Comparison of ENCODE assay signal across 15 cellular contexts in the genomic region with DNA sequence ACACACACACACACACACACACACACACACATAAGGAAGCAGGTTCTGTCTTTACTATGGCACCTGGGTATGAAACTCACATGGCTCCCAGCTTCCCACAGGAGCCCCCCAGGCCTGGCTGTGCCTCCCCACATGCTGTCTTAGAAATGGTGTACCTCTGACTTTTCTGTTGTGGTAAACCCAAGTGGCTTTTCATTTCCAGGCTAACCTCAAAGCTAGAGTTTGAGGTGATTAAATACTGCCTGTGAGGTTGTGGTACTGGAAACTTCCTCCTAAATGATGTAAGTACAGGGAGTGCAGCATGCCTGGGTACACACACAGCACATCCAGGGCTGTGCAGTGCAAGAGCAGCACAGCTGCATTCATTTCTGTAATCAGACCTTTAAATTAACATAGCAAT. TPM values are rescaled to one million over a fixed set of nuclear protein-coding genes. Genes with fewer than 3 reads are reported as not detected.
DNase-seq lines count a peak whose midpoint lies in the region; ATAC-seq, FAIRE-seq and TF ChIP-seq lines count a peak whose summit lies in the region.
"Had no signal": no experiment of that assay in that cellular context is flagged by ENCODE, and none has a peak within 500 bp of the region (broad histone marks: within the 10 kb centered on the region; RNA-seq: fewer than 3 reads in every experiment).

No MANE protein-coding gene starts in this region.

- POLR2A ChIA-PET in MCF 10A (lab: Yijun Ruan, JAX): interaction anchor here (1.4 kb wide), 1 partner anchor 16 kb away, joined by 3 read pairs; no protein-coding TSS in a partner anchor

- H4K20me1 ChIP-seq in mammary epithelial cell (ENCODE audit: insufficient read depth, low read length) (no peaks in the 10 kb centered on the region), H9 (ENCODE audit: control insufficient read depth, insufficient read depth, insufficient read length) (no peaks in the 10 kb centered on the region), neural progenitor cell (ENCODE audit: low read depth) (no peaks in the 10 kb centered on the region)

- H2BK5ac ChIP-seq in H9 (ENCODE audit: insufficient read length, low read length): no peak overlapping the region

- CTCF ChIA-PET in mammary epithelial cell (lab: Charles Lee; ENCODE audit: low non-redundant PET): no interaction called here
- CTCF ChIA-PET in MCF 10A (lab: Yijun Ruan, JAX): interaction anchor here (0.9 to 1.4 kb wide), 3 partner anchors 9 to 181 kb away, joined by 3 to 4 read pairs (median 3); no protein-coding TSS in a partner anchor

- no peak for TF ChIP-seq CTCF in mammary epithelial cell (conservative IDR thresholded peaks at IDR 0.05 in 1 of 2, IDR thresholded peaks at IDR 0.05 in 1 of 2; ENCODE audit: extremely low read depth in 1 of 2, insufficient read depth in 1 of 2, low read depth in 1 of 2, low read length in 2 of 2)
- TF ChIP-seq CTCF in MCF 10A (IDR thresholded peaks at IDR 0.05; ENCODE audit: unreplicated experiment): no peak
- no peak for TF ChIP-seq CTCF in astrocyte of the cerebellum (IDR thresholded peaks at IDR 0.05; ENCODE audit: low read depth, low read length, missing control alignments)
- TF ChIP-seq CTCF in H9 (conservative IDR thresholded peaks at IDR 0.05): no peak
- no peak for TF ChIP-seq CTCF in neural progenitor cell (IDR thresholded peaks at IDR 0.05)

- no peak overlapping the region for H4K5ac ChIP-seq in H9 (ENCODE audit: insufficient read length, low read depth, low read length)

- H3K23ac ChIP-seq in H9 (ENCODE audit: insufficient read length, low read depth, low read length): no peak overlapping the region

- H3K79me1 ChIP-seq in H9 (ENCODE audit: insufficient read depth, low read depth, low read length, poor library complexity, severe bottlenecking): no peaks in the 10 kb centered on the region

- H3K27me3 ChIP-seq in mammary epithelial cell (ENCODE audit: insufficient read depth, low read length): no peaks in the 10 kb centered on the region
- H3K27me3 ChIP-seq in H9 (ENCODE audit: insufficient read depth, low read length): no peaks in the 10 kb centered on the region
- H3K27me3 ChIP-seq in small intestine (ENCODE audit: control insufficient read depth in 2 of 2, insufficient read depth in 2 of 2, low read length in 2 of 2): no peaks in the 10 kb centered on the region
- no peaks in the 10 kb centered on the region for H3K27me3 ChIP-seq in neural progenitor cell
- H3K27me3 ChIP-seq: BE2C had no signal

- H3K79me2 ChIP-seq in mammary epithelial cell (ENCODE audit: insufficient read depth, low read length) (no peaks in the 10 kb centered on the region), H9 (ENCODE audit: insufficient read depth, low read length) (no peaks in the 10 kb centered on the region), neural progenitor cell (ENCODE audit: low read depth) (no peaks in the 10 kb centered on the region)

- H3F3A ChIP-seq in neural progenitor cell (ENCODE audit: low read depth): no peaks in the 10 kb centered on the region

- H4K91ac ChIP-seq in H9 (ENCODE audit: insufficient read length, low read depth, low read length): no peak overlapping the region

- no peaks in the 10 kb centered on the region for H3K36me3 ChIP-seq in mammary epithelial cell (ENCODE audit: insufficient read depth, low read length)
- no peaks in the 10 kb centered on the region for H3K36me3 ChIP-seq in small intestine (ENCODE audit: control insufficient read depth in 2 of 2, insufficient read depth in 2 of 2, low read length in 2 of 2)
- H3K36me3 ChIP-seq in neural progenitor cell: no peaks in the 10 kb centered on the region
- H3K36me3 ChIP-seq: BE2C had no signal

- no peaks in the 10 kb centered on the region for H3K23me2 ChIP-seq in H9 (ENCODE audit: insufficient read length, low read depth, low read length, poor library complexity, severe bottlenecking)

- H2AFZ ChIP-seq in mammary epithelial cell (ENCODE audit: low read depth, low read length): no peak overlapping the region
- H2AFZ ChIP-seq in H9 (ENCODE audit: low read length): no peak overlapping the region
- H2AFZ ChIP-seq in neural progenitor cell (replicated peaks): no peak overlapping the region

- dilution Hi-C loops in mammary epithelial cell (cut with HindIII; ENCODE audit: low sequenced_read_pairs): no loop called here

- no peak overlapping the region for H3K27ac ChIP-seq in mammary epithelial cell (ENCODE audit: insufficient read depth, low read depth, low read length)
- no peak overlapping the region for H3K27ac ChIP-seq in H9 (ENCODE audit: insufficient read length, low read depth, low read length)
- no peak overlapping the region for H3K27ac ChIP-seq in small intestine (ENCODE audit: low read depth in 1 of 2, low read length in 1 of 2)
- H3K27ac ChIP-seq in neural progenitor cell: no peak overlapping the region
- H3K27ac ChIP-seq: VCaP had no signal

- ATAC-seq in stimulated activated naive CD8-positive, alpha-beta T cell treated with anti-CD3 and anti-CD28 coated beads, Interleukin-15, Interleukin-2, amounts not matched to agents 100 U/mL and 50 U/mL, for 24 hours: peak; percentile 86
- ATAC-seq: Right ventricle myocardium inferior had no signal

- no peaks in the 10 kb centered on the region for H3K27me3 Mint-ChIP-seq in MCF 10A (ENCODE audit: insufficient read depth, unreplicated experiment)
- H3K27me3 Mint-ChIP-seq in H9 (ENCODE audit: low read depth): no peaks in the 10 kb centered on the region
- H3K27me3 Mint-ChIP-seq in neural progenitor cell (ENCODE audit: insufficient read depth, low read depth): peaks cover 4% of the 10 kb centered on the region
- H3K27me3 Mint-ChIP-seq: activated naive CD4-positive, alpha-beta T cell treated with anti-CD3 and anti-CD28 coated beads, Interleukin-2, amount 50 U/mL, for 24 hours had no signal

- no peak overlapping the region for H2BK12ac ChIP-seq in H9 (ENCODE audit: insufficient read length, low read depth, low read length)

- no peaks in the 10 kb centered on the region for H3K9me3 Mint-ChIP-seq in MCF 10A (ENCODE audit: unreplicated experiment)
- H3K9me3 Mint-ChIP-seq in H9: no peaks in the 10 kb centered on the region; a peak in 1 of 5 replicates
- H3K9me3 Mint-ChIP-seq in neural progenitor cell: no peaks in the 10 kb centered on the region
- H3K9me3 Mint-ChIP-seq: activated naive CD4-positive, alpha-beta T cell treated with anti-CD3 and anti-CD28 coated beads, Interleukin-2, amount 50 U/mL, for 24 hours; neural crest cell had no signal

- BruUV-seq in mammary epithelial cell (replicated peaks; lab: Mats Ljungman, UMichigan): no TSS peak
- no TSS peak for BruUV-seq in MCF 10A (replicated peaks; lab: Mats Ljungman, UMichigan)

- H3K4me3 Mint-ChIP-seq in MCF 10A (ENCODE audit: unreplicated experiment) (no peak overlapping the region), H9 (no peak overlapping the region), neural progenitor cell (no peak overlapping the region)
- H3K4me3 Mint-ChIP-seq: activated naive CD4-positive, alpha-beta T cell treated with anti-CD3 and anti-CD28 coated beads, Interleukin-2, amount 50 U/mL, for 24 hours; neural crest cell had no signal

- H3K18ac ChIP-seq in H9 (ENCODE audit: insufficient read length, low read depth, low read length): no peak overlapping the region

- H3K4me2 ChIP-seq in mammary epithelial cell (ENCODE audit: insufficient read depth, low read depth, low read length) (no peak overlapping the region), H9 (ENCODE audit: insufficient read depth, insufficient read length, low read length) (no peak overlapping the region), neural progenitor cell (no peak overlapping the region)

- H2BK120ac ChIP-seq in H9 (ENCODE audit: low read depth, low read length, poor library complexity, severe bottlenecking): no peak overlapping the region

- H3T11ph ChIP-seq in H9 (ENCODE audit: low read length): no peak overlapping the region

- H3K27ac Mint-ChIP-seq in MCF 10A (ENCODE audit: low read depth, unreplicated experiment) (no peak overlapping the region), H9 (no peak overlapping the region), neural progenitor cell (no peak overlapping the region)
- H3K27ac Mint-ChIP-seq: activated naive CD4-positive, alpha-beta T cell treated with anti-CD3 and anti-CD28 coated beads, Interleukin-2, amount 50 U/mL, for 24 hours had no signal

- FAIRE-seq in small intestine (lab: Jason Lieb, UNC): no peak
- FAIRE-seq: frontal cortex had no signal

- H2AK5ac ChIP-seq in H9 (ENCODE audit: insufficient read length, low read length): no peak overlapping the region

- no peak overlapping the region for H3K56ac ChIP-seq in H9 (ENCODE audit: insufficient read length, low read depth, low read length)

- DNase-seq in mammary epithelial cell (peak; percentile 52), MCF 10A (ENCODE audit: unreplicated experiment) (no peak), MV-4-11 (lab: John Stamatoyannopoulos, UW) (peak; percentile 87), astrocyte of the cerebellum (ENCODE audit: low read depth) (peak; percentile 60), H9 (no peak), small intestine (no peak), neural progenitor cell (ENCODE audit: low spot score) (no peak)
- peak; percentile 37 for DNase-seq in stimulated activated naive CD8-positive, alpha-beta T cell treated with anti-CD3 and anti-CD28 coated beads, Interleukin-15, Interleukin-2, amounts not matched to agents 100 U/mL and 50 U/mL, for 24 hours
- DNase-seq: BE2C, NCI-H226 had no signal

- H3K36me3 Mint-ChIP-seq in MCF 10A (ENCODE audit: insufficient read depth, unreplicated experiment): no peaks in the 10 kb centered on the region
- H3K36me3 Mint-ChIP-seq in H9 (ENCODE audit: insufficient read depth in 1 of 3, low read depth in 3 of 3): no peaks in the 10 kb centered on the region; a peak in 1 of 7 replicates
- no peaks in the 10 kb centered on the region for H3K36me3 Mint-ChIP-seq in neural progenitor cell

- no peak overlapping the region for H3K4ac ChIP-seq in H9 (ENCODE audit: low read depth, low read length)

- no peak overlapping the region for H3K14ac ChIP-seq in H9 (ENCODE audit: insufficient read depth, low read length)

- no peak overlapping the region for H3K4me3 ChIP-seq in mammary epithelial cell (replicated peaks in 1 of 3; ENCODE audit: insufficient read depth in 1 of 3, low read depth in 2 of 3, low read length in 3 of 3)
- H3K4me3 ChIP-seq in astrocyte of the cerebellum (ENCODE audit: low read depth, low read length): no peak overlapping the region
- no peak overlapping the region for H3K4me3 ChIP-seq in small intestine (ENCODE audit: low read depth in 1 of 2, low read length in 2 of 2)
- no peak overlapping the region for H3K4me3 ChIP-seq in neural progenitor cell

- H4K8ac ChIP-seq in H9 (replicated peaks; ENCODE audit: insufficient read length, low read depth, low read length): no peak overlapping the region

- H3K9ac ChIP-seq in mammary epithelial cell (ENCODE audit: insufficient read depth, low read length): no peak overlapping the region
- H3K9ac ChIP-seq in H9 (ENCODE audit: extremely low read depth, insufficient read length, low read length): no peak overlapping the region
- H3K9ac ChIP-seq in neural progenitor cell: no peak overlapping the region

- H3K4me1 ChIP-seq in mammary epithelial cell (ENCODE audit: insufficient read depth, low read length) (peaks cover 24% of the 10 kb centered on the region), H9 (ENCODE audit: insufficient read depth, low read length) (0 out of 2 replicates have a peak, but pooled peaks cover 3% of the 10 kb centered on the region), small intestine (ENCODE audit: control insufficient read depth in 2 of 2, insufficient read depth in 1 of 2, low read depth in 1 of 2, low read length in 1 of 2) (no peaks in the 10 kb centered on the region), neural progenitor cell (peaks cover 14% of the 10 kb centered on the region)
- H3K4me1 ChIP-seq: BE2C had no signal

- H2BK20ac ChIP-seq in H9 (ENCODE audit: low read depth, low read length, poor library complexity, severe bottlenecking): no peak overlapping the region

- no peaks in the 10 kb centered on the region for H3K4me1 Mint-ChIP-seq in MCF 10A (ENCODE audit: insufficient read depth, unreplicated experiment)
- peaks cover 0 to 3% of the 10 kb centered on the region in 2 experiments; a peak in 3 of 4 replicates for H3K4me1 Mint-ChIP-seq in H9
- no peaks in the 10 kb centered on the region for H3K4me1 Mint-ChIP-seq in neural progenitor cell
- H3K4me1 Mint-ChIP-seq: neural crest cell had no signal

- in situ Hi-C loops in mammary epithelial cell (cut with MboI; ENCODE audit: low sequenced_read_pairs in 2 of 2) (loop anchor here in 1 of 2 donors (25.0 kb wide), 1 partner anchor 174 kb away; the partner anchor contains the start of gene PRSS23), astrocyte of the cerebellum (cut with HindIII; ENCODE audit: low sequenced_read_pairs) (no loop called here)

- intact Hi-C loops in mammary epithelial cell (cut with micrococcal nuclease): no loop called here
- intact Hi-C loops in MCF 10A (cut with micrococcal nuclease): no loop called here

- no peaks in the 10 kb centered on the region for H3K9me3 ChIP-seq in mammary epithelial cell (replicated peaks; ENCODE audit: insufficient read depth, low read length)
- no peaks in the 10 kb centered on the region for H3K9me3 ChIP-seq in H9 (ENCODE audit: control insufficient read depth, low read depth, low read length)
- H3K9me3 ChIP-seq in small intestine (ENCODE audit: control insufficient read depth, low read depth): no peaks in the 10 kb centered on the region
- H3K9me3 ChIP-seq in neural progenitor cell (ENCODE audit: low read depth): no peaks in the 10 kb centered on the region
- H3K9me3 ChIP-seq: BE2C had no signal

- H2BK15ac ChIP-seq in H9 (ENCODE audit: low read depth, low read length): no peak overlapping the region

RNA-seq across cellular contexts. Expression of gene ME3, which starts 34.4 kb away (rescaled TPM):
- 10 to 100 TPM in 1 of 2 donors, not detected in 1; 11.2 TPM for total RNA-seq in mammary epithelial cell
- 1.4 TPM for polyA plus RNA-seq in mammary epithelial cell
- not detected for polyA minus RNA-seq in mammary epithelial cell
- total RNA-seq in MCF 10A (2022): 0.49 TPM in 1 of 2 replicates, not detected in the other
- total RNA-seq in H9 (2021): 2.2 and 2.8 TPM in 2 replicates
- polyA plus RNA-seq in small intestine: 1 to 10 TPM; 5.1 to 8.3 (median 6.2) TPM
- 49.6 and 111 TPM in 2 replicates for total RNA-seq in neural progenitor cell (ENCODE audit: low replicate concordance)

Comparison
In these comparisons a context has a peak if more than half of its experiments do, and no peak if none do; other contexts are left out.
1. DNase-seq: peak in mammary epithelial cell (single experiment), MV-4-11 (single experiment), astrocyte of the cerebellum (single experiment) and stimulated activated naive CD8-positive, alpha-beta T cell treated with anti-CD3 and anti-CD28 coated beads, Interleukin-15, Interleukin-2, amounts not matched to agents 100 U/mL and 50 U/mL, for 24 hours (single experiment); none in MCF 10A (single experiment), H9 (single experiment), small intestine (single experiment) and neural progenitor cell (single experiment).